ENCODE assay signal across 36 cellular contexts in genomic region chr17:59530561-59530960, GRCh38.
"Had no signal": no experiment of that assay in that cellular context is flagged by ENCODE, and none has a peak within 500 bp of the region (broad histone marks: within the 10 kb centered on the region; RNA-seq: fewer than 3 reads in every experiment).

No MANE protein-coding gene starts in this region.

- H3K27ac ChIP-seq: adrenal gland, body of pancreas, brain microvascular endothelial cell, breast epithelium, cardiac muscle cell, VCaP had no signal

- DNase-seq: activated B cell treated with CpG ODN at 0.5 μM for 24 hours; activated CD4-positive, alpha-beta memory T cell treated with anti-CD3 and anti-CD28 coated beads for 36 hours; activated CD4-positive, alpha-beta T cell treated with anti-CD3 and anti-CD28 coated beads for 4 hours; activated CD4-positive, alpha-beta T cell treated with anti-CD3 and anti-CD28 coated beads, Interleukin-2, amount 10 ng/mL, durations not matched to agents 24 days and 14 days; activated CD4-positive, alpha-beta T cell treated with anti-CD3 and anti-CD28 coated beads, Interleukin-2, amount 50 U/mL, for 1 hour; activated CD4-positive, alpha-beta T cell treated with anti-CD3 and anti-CD28 coated beads, Interleukin-2, amount 50 U/mL, for 4 hours; activated CD4-positive, CD25-positive, alpha-beta regulatory T cell treated with anti-CD3 and anti-CD28 coated beads, Interleukin-2, amount 50 U/mL, for 72 hours; activated CD8-positive, alpha-beta memory T cell treated with anti-CD3 and anti-CD28 coated beads, Interleukin-2, amount 50 U/mL, for 4 hours; activated CD8-positive, alpha-beta T cell treated with anti-CD3 and anti-CD28 coated beads for 36 hours; activated effector memory CD4-positive, alpha-beta T cell treated with anti-CD3 and anti-CD28 coated beads, Interleukin-2, amount 50 U/mL, for 16 hours; activated gamma-delta T cell treated with Interleukin-2 at 50 U/mL for 16 hours; activated naive CD4-positive, alpha-beta T cell; activated naive CD4-positive, alpha-beta T cell treated with anti-CD3 and anti-CD28 coated beads for 36 hours; activated naive CD4-positive, alpha-beta T cell treated with anti-CD3 and anti-CD28 coated beads, Interleukin-2, amount 50 U/mL, for 16 hours; activated naive CD8-positive, alpha-beta T cell treated with anti-CD3 and anti-CD28 coated beads for 36 hours; activated T-cell treated with anti-CD3 and anti-CD28 coated beads for 4 hours; activated T-cell treated with anti-CD3 and anti-CD28 coated beads, Interleukin-2, amount 50 U/mL, for 1 hour; activated T-cell treated with anti-CD3 and anti-CD28 coated beads, Interleukin-2, amount 50 U/mL, for 4 hours; activated T-cell treated with anti-CD3 and anti-CD28 coated beads, Interleukin-2, amount 50 U/mL, for 72 hours; adrenal gland; amniotic stem cell; aorta; body of pancreas; brain microvascular endothelial cell; caudate nucleus; cerebellar nuclear complex; T-helper 1 cell; T-helper 2 cell; T-helper 9 cell had no signal

- FAIRE-seq: astrocyte, TTC549 had no signal

- H3K4me3 ChIP-seq: adrenal gland, body of pancreas, breast epithelium, cardiac muscle cell had no signal

- H3K36me3 ChIP-seq: adrenal gland, brain microvascular endothelial cell, breast epithelium, cardiac muscle cell had no signal

- H3K9me3 ChIP-seq: adrenal gland, body of pancreas, breast epithelium had no signal

- H3K27me3 ChIP-seq: adrenal gland, body of pancreas, brain microvascular endothelial cell, breast epithelium, cardiac muscle cell had no signal

- H3K4me1 ChIP-seq: adrenal gland, body of pancreas, breast epithelium had no signal

- ATAC-seq: activated CD8-positive, alpha-beta T cell treated with anti-CD3 and anti-CD28 coated beads for 36 hours; activated naive CD4-positive, alpha-beta T cell treated with anti-CD3 and anti-CD28 coated beads, Interleukin-2, amount 50 U/mL, for 72 hours; activated T-cell treated with anti-CD3 and anti-CD28 coated beads, Interleukin-2, amount 50 U/mL, for 4 hours; activated T-cell treated with anti-CD3 and anti-CD28 coated beads, Interleukin-2, amount 50 U/mL, for 72 hours; activated T-helper 17 cell treated with anti-CD3 and anti-CD28 coated beads, Interleukin-2, amount 50 U/mL, for 72 hours; body of pancreas had no signal
